In genomic region chr10:113261130-113261529, GRCh38 we compare ENCODE assay signal across 16 cellular contexts.
DNase-seq lines count a peak whose midpoint lies in the region; ATAC-seq and TF ChIP-seq lines count a peak whose summit lies in the region.
"Had no signal": no experiment of that assay in that cellular context is flagged by ENCODE, and none has a peak within 500 bp of the region (broad histone marks: within the 10 kb centered on the region; RNA-seq: fewer than 3 reads in every experiment).

No MANE protein-coding gene starts in this region.

- H3K4me3 ChIP-seq in BLaER1 treated with 17β-estradiol and CSF1 and Interleukin-3, amounts not matched to agents 10 nM and 100 nM: peak overlapping the region in 4 of 10 experiments; percentile 1 to 20 (median 16); a peak in 3 of 20 replicates
- no peak overlapping the region for H3K4me3 ChIP-seq in OCI-LY7 (ENCODE audit: low read depth, low read length, poor library complexity, severe bottlenecking)
- no peak overlapping the region for H3K4me3 ChIP-seq in neuronal stem cell (ENCODE audit: low read length in 2 of 2)
- H3K4me3 ChIP-seq: HAP-1 had no signal

- no peak overlapping the region for H4K8ac ChIP-seq in neuronal stem cell (ENCODE audit: low read depth, low read length)

- no TSS peak for BruUV-seq in OCI-LY7 (replicated peaks; lab: Mats Ljungman, UMichigan)

- TF ChIP-seq CTCF in OCI-LY7 (conservative IDR thresholded peaks at IDR 0.05; ENCODE audit: low read length) (no peak), GM20000 (IDR thresholded peaks at IDR 0.05; ENCODE audit: extremely low read depth, missing control alignments) (no peak)

- peaks cover 0 to 56% (median 0%) of the 10 kb centered on the region in 11 experiments; a peak in 5 of 22 replicates for H3K27me3 ChIP-seq in BLaER1 treated with 17β-estradiol and CSF1 and Interleukin-3, amounts not matched to agents 10 nM and 100 nM
- H3K27me3 ChIP-seq in neuronal stem cell (ENCODE audit: control insufficient read depth in 3 of 3, insufficient read depth in 3 of 3, low read depth in 1 of 3, low read length in 3 of 3): peaks cover 0 to 2% (median 0%) of the 10 kb centered on the region in 3 experiments

- peak; percentile 7 for DNase-seq in NAMALWA (ENCODE audit: low spot score)
- DNase-seq in OCI-LY7 (ENCODE audit: low spot score): peak; percentile 25
- no peak for DNase-seq in neuronal stem cell (ENCODE audit: low spot score)
- no peak for DNase-seq in GM20000 (ENCODE audit: low spot score)
- DNase-seq in epidermal melanocyte (ENCODE audit: insufficient read length, low spot score): no peak
- DNase-seq: COR-L47, GDM1, IMR-90, NCI-H1694 treated with DMSO at 0.1 percent for 48 hours, NCI-H446 treated with DMSO at 0.1 percent for 48 hours, SHP77 treated with DMSO at 0.1 percent for 48 hours, SK-N-SH, T-helper 1 cell had no signal

- H3K36me3 ChIP-seq in BLaER1 treated with 17β-estradiol and CSF1 and Interleukin-3, amounts not matched to agents 10 nM and 100 nM: no peaks in the 10 kb centered on the region
- no peaks in the 10 kb centered on the region for H3K36me3 ChIP-seq in OCI-LY7 (ENCODE audit: insufficient read depth, low read length)
- no peaks in the 10 kb centered on the region for H3K36me3 ChIP-seq in neuronal stem cell (replicated peaks in 1 of 2; ENCODE audit: control insufficient read depth in 2 of 2, insufficient read depth in 2 of 2, low read length in 2 of 2)
- H3K36me3 ChIP-seq: HAP-1 had no signal

- H3K18ac ChIP-seq in neuronal stem cell (ENCODE audit: low read length): peak overlapping the region; percentile 6

- H3K4me1 ChIP-seq in BLaER1 treated with 17β-estradiol and CSF1 and Interleukin-3, amounts not matched to agents 10 nM and 100 nM: peaks cover 12 to 79% (median 60%) of the 10 kb centered on the region in 10 experiments; a peak in 19 of 20 replicates
- H3K4me1 ChIP-seq in OCI-LY7 (ENCODE audit: insufficient read depth, low read length, poor library complexity, severe bottlenecking) (no peaks in the 10 kb centered on the region), neuronal stem cell (ENCODE audit: control insufficient read depth in 2 of 2, insufficient read depth in 1 of 2, low read depth in 1 of 2, low read length in 2 of 2) (peaks cover 0 to 37% of the 10 kb centered on the region in 2 donors)
- H3K4me1 ChIP-seq: HAP-1 had no signal

- no peak overlapping the region for H3K23ac ChIP-seq in neuronal stem cell (ENCODE audit: low read depth, low read length, poor library complexity)

- intact Hi-C loops in OCI-LY7 (cut with micrococcal nuclease; ENCODE audit: unreplicated experiment): no loop called here

- no peak overlapping the region for H2BK12ac ChIP-seq in neuronal stem cell (ENCODE audit: low read length)

- no peaks in the 10 kb centered on the region for H4K20me1 ChIP-seq in BLaER1 treated with 17β-estradiol and CSF1 and Interleukin-3, amounts not matched to agents 10 nM and 100 nM
- no peaks in the 10 kb centered on the region for H4K20me1 ChIP-seq in OCI-LY7 (ENCODE audit: insufficient read depth, low read length)

- no CpG with 5 or more reads among the region's 9 CpGs for WGBS in neuronal stem cell (ENCODE audit: extremely low coverage in 2 of 2, insufficient read length in 2 of 2, insufficient replicate concordance in 1 of 2), 2 donors

- peak overlapping the region in 1 of 11 experiments; percentile 29; a peak in 1 of 22 replicates for H3K9ac ChIP-seq in BLaER1 treated with 17β-estradiol and CSF1 and Interleukin-3, amounts not matched to agents 10 nM and 100 nM
- no peak overlapping the region for H3K9ac ChIP-seq in neuronal stem cell (ENCODE audit: low read depth, low read length, poor library complexity)
- H3K9ac ChIP-seq: SK-N-SH had no signal

- peaks cover 0 to 8% (median 0%) of the 10 kb centered on the region in 11 experiments; a peak in 1 of 22 replicates for H3K9me3 ChIP-seq in BLaER1 treated with 17β-estradiol and CSF1 and Interleukin-3, amounts not matched to agents 10 nM and 100 nM (replicated peaks in 1 of 11)
- no peaks in the 10 kb centered on the region for H3K9me3 ChIP-seq in OCI-LY7 (ENCODE audit: low read length)
- peaks cover 2% of the 10 kb centered on the region in 2 donors for H3K9me3 ChIP-seq in neuronal stem cell (replicated peaks in 1 of 2; ENCODE audit: control insufficient read depth in 2 of 2, insufficient read depth in 1 of 2, low read depth in 1 of 2, low read length in 2 of 2)
- H3K9me3 ChIP-seq: HAP-1, SK-N-SH had no signal

- no peak overlapping the region for H4K91ac ChIP-seq in neuronal stem cell (ENCODE audit: low read depth, low read length, poor library complexity)

- no peak overlapping the region for H2BK5ac ChIP-seq in neuronal stem cell (ENCODE audit: low read length)

- POLR2A ChIA-PET in OCI-LY7 (lab: Charles Lee): no interaction called here

- no peaks in the 10 kb centered on the region for H3K79me1 ChIP-seq in neuronal stem cell (ENCODE audit: low read depth, low read length)

- no peak overlapping the region for H3K4ac ChIP-seq in neuronal stem cell (ENCODE audit: low read length)

- H3K9me2 ChIP-seq in OCI-LY7 (ENCODE audit: insufficient read depth, low read length): no peaks in the 10 kb centered on the region
- H3K9me2 ChIP-seq: SK-N-SH had no signal

- H2AFZ ChIP-seq in OCI-LY7 (ENCODE audit: low read length) (no peak overlapping the region), neuronal stem cell (ENCODE audit: low read length) (no peak overlapping the region)

- peak overlapping the region; percentile 26 to 94 (median 85); a peak in 20 of 22 replicates for H3K4me2 ChIP-seq in BLaER1 treated with 17β-estradiol and CSF1 and Interleukin-3, amounts not matched to agents 10 nM and 100 nM
- H3K4me2 ChIP-seq in OCI-LY7 (ENCODE audit: low read length): no peak overlapping the region
- H3K4me2 ChIP-seq in neuronal stem cell (ENCODE audit: insufficient read depth, low read length, poor library complexity, severe bottlenecking): no peak overlapping the region
- H3K4me2 ChIP-seq: SK-N-SH had no signal

- H3K79me2 ChIP-seq in OCI-LY7 (ENCODE audit: insufficient read depth, low read depth, low read length): no peaks in the 10 kb centered on the region

- CTCF ChIA-PET in OCI-LY7 (lab: Charles Lee; ENCODE audit: unreplicated experiment): no interaction called here

- no peak overlapping the region for H2BK15ac ChIP-seq in neuronal stem cell (ENCODE audit: low read length)

- ATAC-seq in GM21423 (IDR thresholded peaks at IDR 0.05; ENCODE audit: unreplicated experiment): no peak

- H3K27ac ChIP-seq in BLaER1 treated with 17β-estradiol and CSF1 and Interleukin-3, amounts not matched to agents 10 nM and 100 nM: peak overlapping the region in 1 of 11 experiments; percentile 31; a peak in 2 of 22 replicates
- H3K27ac ChIP-seq in OCI-LY7 (ENCODE audit: low read depth, low read length, poor library complexity, severe bottlenecking) (no peak overlapping the region), neuronal stem cell (replicated peaks; ENCODE audit: low read length) (no peak overlapping the region)

- H2AK5ac ChIP-seq in neuronal stem cell (ENCODE audit: low read depth, low read length): no peak overlapping the region

- no peak overlapping the region for H3K14ac ChIP-seq in neuronal stem cell (ENCODE audit: low read length)

- no peak overlapping the region for H2BK120ac ChIP-seq in neuronal stem cell (ENCODE audit: low read depth, low read length)

Comparison
In these comparisons a context has a peak if more than half of its experiments do, and no peak if none do; other contexts are left out.
1. H3K4me2 ChIP-seq: peak in BLaER1 treated with 17β-estradiol and CSF1 and Interleukin-3, amounts not matched to agents 10 nM and 100 nM (11 of 11); none in OCI-LY7 (single experiment) and neuronal stem cell (single experiment).
2. DNase-seq: peak in NAMALWA (single experiment) and OCI-LY7 (single experiment); none in neuronal stem cell (single experiment), GM20000 (single experiment) and epidermal melanocyte (single experiment).